In genomic region chr10:110644598-110645462, GRCh38 we compare ENCODE assay signal across 8 cellular contexts. TPM values are rescaled to one million over a fixed set of nuclear protein-coding genes. Genes with fewer than 3 reads are reported as not detected.
DNase-seq lines count a peak whose midpoint lies in the region; ATAC-seq and TF ChIP-seq lines count a peak whose summit lies in the region.

No MANE protein-coding gene starts in this region.

- H3K27ac ChIP-seq in HUES48 (ENCODE audit: low read depth, low read length), result no peak overlapping the region

- peaks cover 15% of the 10 kb centered on the region for H3K4me1 Mint-ChIP-seq in MCF 10A (ENCODE audit: insufficient read depth, unreplicated experiment)
- H3K4me1 Mint-ChIP-seq in natural killer cell treated with Interleukin-12 subunit alpha and Interleukin-12 subunit beta and Interleukin-15 and Interleukin-18, amount 100 ng/mL, for 72 hours (ENCODE audit: low read depth in 2 of 2), result peaks cover 11 to 18% of the 10 kb centered on the region in 2 donors

- TF ChIP-seq CTCF in AG04449 (IDR thresholded peaks at IDR 0.05; ENCODE audit: insufficient read depth, low read length, missing control alignments) (no peak), MCF 10A (IDR thresholded peaks at IDR 0.05; ENCODE audit: unreplicated experiment) (no peak)

- H3K36me3 ChIP-seq in HUES48 (ENCODE audit: control insufficient read depth, insufficient read depth, low read length), result no peaks in the 10 kb centered on the region

- ATAC-seq in natural killer cell treated with Interleukin-12 subunit alpha and Interleukin-12 subunit beta and Interleukin-15 and Interleukin-18, amount 100 ng/mL, for 72 hours, result no peak
- no peak for ATAC-seq in GM21576 (IDR thresholded peaks at IDR 0.05; ENCODE audit: unreplicated experiment)

- H3K36me3 Mint-ChIP-seq in MCF 10A (ENCODE audit: insufficient read depth, unreplicated experiment), result no peaks in the 10 kb centered on the region
- H3K36me3 Mint-ChIP-seq in natural killer cell treated with Interleukin-12 subunit alpha and Interleukin-12 subunit beta and Interleukin-15 and Interleukin-18, amount 100 ng/mL, for 72 hours, result no peaks in the 10 kb centered on the region

- peaks cover 40% of the 10 kb centered on the region for H3K4me1 ChIP-seq in HUES48 (ENCODE audit: control insufficient read depth, insufficient read depth, low read length)

- H3K9me3 Mint-ChIP-seq in MCF 10A (ENCODE audit: unreplicated experiment), result no peaks in the 10 kb centered on the region
- no peaks in the 10 kb centered on the region for H3K9me3 Mint-ChIP-seq in natural killer cell treated with Interleukin-12 subunit alpha and Interleukin-12 subunit beta and Interleukin-15 and Interleukin-18, amount 100 ng/mL, for 72 hours

- intact Hi-C loops in MCF 10A (cut with micrococcal nuclease), result no loop called here

- H3K27me3 ChIP-seq in HUES48 (ENCODE audit: control insufficient read depth, insufficient read depth, low read length), result peaks cover 57% of the 10 kb centered on the region

- CTCF ChIA-PET in AG04449 (lab: Yijun Ruan, JAX), result interaction anchor here (0.9 to 1.3 kb wide), 4 partner anchors 10 to 103 kb away, joined by 3 to 4 read pairs (median 4); no protein-coding TSS in a partner anchor
- CTCF ChIA-PET in MCF 10A (lab: Yijun Ruan, JAX), result interaction anchor here (0.6 to 1.3 kb wide), 3 partner anchors 27 to 337 kb away, joined by 3 to 5 read pairs (median 4); no protein-coding TSS in a partner anchor

- H3K4me3 ChIP-seq in AG04449 (ENCODE audit: low read depth, low read length), result peak overlapping the region; percentile 61
- H3K4me3 ChIP-seq in HUES48 (ENCODE audit: low read depth, low read length), result peak overlapping the region; percentile 76

- H3K9ac ChIP-seq in HUES48 (ENCODE audit: low read depth, low read length), result no peak overlapping the region

- H3K4me3 Mint-ChIP-seq in MCF 10A (ENCODE audit: unreplicated experiment), result peak overlapping the region; percentile 58
- peak overlapping the region; percentile 77 for H3K4me3 Mint-ChIP-seq in natural killer cell treated with Interleukin-12 subunit alpha and Interleukin-12 subunit beta and Interleukin-15 and Interleukin-18, amount 100 ng/mL, for 72 hours

- no TSS peak for BruUV-seq in MCF 10A (replicated peaks; lab: Mats Ljungman, UMichigan)

- DNase-seq in AG04449 (ENCODE audit: low read depth, low spot score), result no peak
- DNase-seq in MCF 10A (ENCODE audit: unreplicated experiment), result no peak
- no peak for DNase-seq in natural killer cell treated with Interleukin-12 subunit alpha and Interleukin-12 subunit beta and Interleukin-15 and Interleukin-18, amount 100 ng/mL, for 72 hours (ENCODE audit: low spot score)
- DNase-seq in dermis blood vessel endothelial cell, result no peak
- DNase-seq in SHP77 (lab: John Stamatoyannopoulos, UW), result no peak
- no peak for DNase-seq in SKM-1 (lab: John Stamatoyannopoulos, UW; ENCODE audit: unreplicated experiment)

- POLR2A ChIA-PET in AG04449 (lab: Yijun Ruan, JAX), result no interaction called here
- POLR2A ChIA-PET in MCF 10A (lab: Yijun Ruan, JAX), result interaction anchor here (0.7 kb wide), 1 partner anchor 34 kb away, joined by 3 read pairs; no protein-coding TSS in a partner anchor

- no peak overlapping the region for H3K27ac Mint-ChIP-seq in MCF 10A (ENCODE audit: low read depth, unreplicated experiment)
- no peak overlapping the region for H3K27ac Mint-ChIP-seq in natural killer cell treated with Interleukin-12 subunit alpha and Interleukin-12 subunit beta and Interleukin-15 and Interleukin-18, amount 100 ng/mL, for 72 hours

- peaks cover 51% of the 10 kb centered on the region for H3K27me3 Mint-ChIP-seq in MCF 10A (ENCODE audit: insufficient read depth, unreplicated experiment)
- peaks cover 36 to 74% of the 10 kb centered on the region in 2 donors for H3K27me3 Mint-ChIP-seq in natural killer cell treated with Interleukin-12 subunit alpha and Interleukin-12 subunit beta and Interleukin-15 and Interleukin-18, amount 100 ng/mL, for 72 hours

- no peaks in the 10 kb centered on the region for H3K9me3 ChIP-seq in HUES48 (ENCODE audit: control insufficient read depth, insufficient read depth, low read length)

RNA-seq across cellular contexts. Expression of gene RBM20, which starts 0.7 kb away (rescaled TPM):
- not detected in 2 replicates for total RNA-seq in MCF 10A (2022)
- not detected for total RNA-seq in natural killer cell treated with Interleukin-12 subunit alpha and Interleukin-12 subunit beta and Interleukin-15 and Interleukin-18, amount 100 ng/mL, for 72 hours
- 4.6 and 5.3 TPM in 2 replicates for total RNA-seq in dermis blood vessel endothelial cell
